17 cellular contexts compared by ENCODE assay signal in genomic region chr12:46134205-46134811, GRCh38.
"Had no signal": no experiment of that assay in that cellular context is flagged by ENCODE, and none has a peak within 500 bp of the region (broad histone marks: within the 10 kb centered on the region; RNA-seq: fewer than 3 reads in every experiment).

No MANE protein-coding gene starts in this region.

- H3K36me3 ChIP-seq: sigmoid colon, spleen, tibial artery had no signal

- H3K4me1 ChIP-seq: spleen had no signal

- ATAC-seq: natural killer cell treated with Interleukin-12 subunit alpha and Interleukin-12 subunit beta and Interleukin-15 and Interleukin-18, amount 100 ng/mL, for 72 hours had no signal

- H3K4me3 Mint-ChIP-seq: activated naive CD8-positive, alpha-beta T cell; immature natural killer cell; natural killer cell treated with Interleukin-12 subunit alpha and Interleukin-12 subunit beta and Interleukin-15 and Interleukin-18, amount 100 ng/mL, for 72 hours had no signal

- H3K4me3 ChIP-seq: dorsolateral prefrontal cortex, sigmoid colon, spleen, tibial artery had no signal

- H3K27ac Mint-ChIP-seq: activated naive CD8-positive, alpha-beta T cell; immature natural killer cell; natural killer cell treated with Interleukin-12 subunit alpha and Interleukin-12 subunit beta and Interleukin-15 and Interleukin-18, amount 100 ng/mL, for 72 hours had no signal

- H3K36me3 Mint-ChIP-seq: activated naive CD8-positive, alpha-beta T cell; immature natural killer cell had no signal

- DNase-seq: activated CD4-positive, alpha-beta T cell treated with anti-CD3 and anti-CD28 coated beads for 1 hour; activated T-cell treated with anti-CD3 and anti-CD28 coated beads for 4 hours; amygdala; caudate nucleus; dorsolateral prefrontal cortex; immature natural killer cell; sigmoid colon; spleen; stimulated activated CD8-positive, alpha-beta memory T cell treated with anti-CD3 and anti-CD28 coated beads, Interleukin-4, amount 100 ng/mL, for 48 hours; stimulated activated naive CD4-positive, alpha-beta T cell; substantia nigra; SW 1271; T-helper 2 cell; tibial artery had no signal

- H3K9me3 Mint-ChIP-seq: immature natural killer cell; natural killer cell treated with Interleukin-12 subunit alpha and Interleukin-12 subunit beta and Interleukin-15 and Interleukin-18, amount 100 ng/mL, for 72 hours had no signal

- H3K9me3 ChIP-seq: sigmoid colon, spleen, tibial artery had no signal

- H3K4me1 Mint-ChIP-seq: immature natural killer cell had no signal

- H3K27me3 ChIP-seq: dorsolateral prefrontal cortex, sigmoid colon, spleen, tibial artery had no signal

- H3K27ac ChIP-seq: dorsolateral prefrontal cortex, sigmoid colon, spleen, tibial artery, VCaP had no signal
